13 cellular contexts compared by ENCODE assay signal in genomic region chr22:46652081-46652929, GRCh38. TPM values are rescaled to one million over a fixed set of nuclear protein-coding genes. Genes with fewer than 3 reads are reported as not detected.
A peak's percentile ranks its signal among the peaks of the same experiment; 100 is the strongest.
DNase-seq lines count a peak whose midpoint lies in the region; ATAC-seq and TF ChIP-seq lines count a peak whose summit lies in the region.
"Had no signal": no experiment of that assay in that cellular context is flagged by ENCODE, and none has a peak within 500 bp of the region (broad histone marks: within the 10 kb centered on the region; RNA-seq: fewer than 3 reads in every experiment).

No MANE protein-coding gene starts in this region.

- ATAC-seq in upper lobe of right lung = no peak

- no peak overlapping the region for H3K4ac ChIP-seq in mesendoderm (ENCODE audit: low read depth, low read length)

- H2AK5ac ChIP-seq in mesendoderm (ENCODE audit: low read length) = no peak overlapping the region

- H3K4me3 ChIP-seq in colonic mucosa = no peak overlapping the region
- H3K4me3 ChIP-seq in mesendoderm (ENCODE audit: low read length) = no peak overlapping the region
- H3K4me3 ChIP-seq in upper lobe of right lung = peak overlapping the region; percentile 3

- TF ChIP-seq CTCF in colonic mucosa (IDR thresholded peaks at IDR 0.05) (no peak), upper lobe of right lung (IDR thresholded peaks at IDR 0.05) (no peak), MCF 10A (IDR thresholded peaks at IDR 0.05; ENCODE audit: unreplicated experiment) (no peak)

- no peak overlapping the region for H3K23ac ChIP-seq in mesendoderm (ENCODE audit: low read length)

- intact Hi-C loops in colonic mucosa (cut with DNase I) = no loop called here
- intact Hi-C loops in upper lobe of right lung (cut with DNase I) = no loop called here
- intact Hi-C loops in MCF 10A (cut with micrococcal nuclease) = no loop called here

- peak overlapping the region in 1 of 2 donors; percentile 34 for H3K9ac ChIP-seq in colonic mucosa (ENCODE audit: low read depth in 2 of 2, low read length in 2 of 2)
- no peak overlapping the region for H3K9ac ChIP-seq in mesendoderm (ENCODE audit: low read length)

- WGBS in mesendoderm (ENCODE audit: extremely low coverage, insufficient coverage, low lambda C conversion rate) = no CpG with 5 or more reads among the region's 23 CpGs

- no peaks in the 10 kb centered on the region for H3K9me3 Mint-ChIP-seq in activated naive CD4-positive, alpha-beta T cell treated with anti-CD3 and anti-CD28 coated beads, Interleukin-2, amount 50 U/mL, for 24 hours
- no peaks in the 10 kb centered on the region for H3K9me3 Mint-ChIP-seq in activated naive CD4-positive, alpha-beta T cell treated with anti-CD3 and anti-CD28 coated beads, Interleukin-2, amount 10 ng/mL, durations not matched to agents 7 days and 5 days
- peaks cover 11% of the 10 kb centered on the region for H3K9me3 Mint-ChIP-seq in MCF 10A (ENCODE audit: unreplicated experiment)
- H3K9me3 Mint-ChIP-seq: IgD-negative memory B cell had no signal

- no peaks in the 10 kb centered on the region for H3K36me3 Mint-ChIP-seq in activated naive CD4-positive, alpha-beta T cell treated with anti-CD3 and anti-CD28 coated beads, Interleukin-2, amount 50 U/mL, for 24 hours
- no peaks in the 10 kb centered on the region for H3K36me3 Mint-ChIP-seq in activated naive CD4-positive, alpha-beta T cell treated with anti-CD3 and anti-CD28 coated beads, Interleukin-2, amount 10 ng/mL, durations not matched to agents 7 days and 5 days
- no peaks in the 10 kb centered on the region for H3K36me3 Mint-ChIP-seq in MCF 10A (ENCODE audit: insufficient read depth, unreplicated experiment)

- no peak overlapping the region for H3K4me3 Mint-ChIP-seq in activated naive CD4-positive, alpha-beta T cell treated with anti-CD3 and anti-CD28 coated beads, Interleukin-2, amount 50 U/mL, for 24 hours
- H3K4me3 Mint-ChIP-seq in activated naive CD4-positive, alpha-beta T cell treated with anti-CD3 and anti-CD28 coated beads, Interleukin-2, amount 10 ng/mL, durations not matched to agents 7 days and 5 days = no peak overlapping the region
- no peak overlapping the region for H3K4me3 Mint-ChIP-seq in MCF 10A (ENCODE audit: unreplicated experiment)
- H3K4me3 Mint-ChIP-seq: B cell had no signal

- H3K27me3 Mint-ChIP-seq in activated naive CD4-positive, alpha-beta T cell treated with anti-CD3 and anti-CD28 coated beads, Interleukin-2, amount 50 U/mL, for 24 hours = no peaks in the 10 kb centered on the region
- no peaks in the 10 kb centered on the region for H3K27me3 Mint-ChIP-seq in activated naive CD4-positive, alpha-beta T cell treated with anti-CD3 and anti-CD28 coated beads, Interleukin-2, amount 10 ng/mL, durations not matched to agents 7 days and 5 days
- H3K27me3 Mint-ChIP-seq in MCF 10A (ENCODE audit: insufficient read depth, unreplicated experiment) = no peaks in the 10 kb centered on the region
- H3K27me3 Mint-ChIP-seq: B cell, IgD-negative memory B cell had no signal

- peaks cover 12% of the 10 kb centered on the region for H3K4me1 Mint-ChIP-seq in activated naive CD4-positive, alpha-beta T cell treated with anti-CD3 and anti-CD28 coated beads, Interleukin-2, amount 50 U/mL, for 24 hours
- peaks cover 27% of the 10 kb centered on the region for H3K4me1 Mint-ChIP-seq in activated naive CD4-positive, alpha-beta T cell treated with anti-CD3 and anti-CD28 coated beads, Interleukin-2, amount 10 ng/mL, durations not matched to agents 7 days and 5 days
- peaks cover 10% of the 10 kb centered on the region for H3K4me1 Mint-ChIP-seq in MCF 10A (ENCODE audit: insufficient read depth, unreplicated experiment)

- DNase-seq in activated naive CD4-positive, alpha-beta T cell treated with anti-CD3 and anti-CD28 coated beads, Interleukin-2, amount 10 ng/mL, durations not matched to agents 7 days and 5 days = no peak
- DNase-seq in colonic mucosa (no peak), mesendoderm (no peak), upper lobe of right lung (no peak), MCF 10A (ENCODE audit: unreplicated experiment) (no peak), NCI-H2081 (lab: John Stamatoyannopoulos, UW) (no peak), NAMALWA (ENCODE audit: low spot score) (no peak)
- DNase-seq: activated CD4-positive, CD25-positive, alpha-beta regulatory T cell; NK-92 treated with Interleukin-12 subunit alpha and Interleukin-12 subunit beta, amount 100 ng/mL, for 24 hours; stimulated activated CD4-positive, alpha-beta T cell treated with anti-CD3 and anti-CD28 coated beads, Interleukin-15, amount 100 ng/mL, for 24 hours had no signal

- peak overlapping the region; percentile 42 for H3K56ac ChIP-seq in mesendoderm (ENCODE audit: low read length)

- peak overlapping the region; percentile 10 for H3K27ac Mint-ChIP-seq in activated naive CD4-positive, alpha-beta T cell treated with anti-CD3 and anti-CD28 coated beads, Interleukin-2, amount 50 U/mL, for 24 hours
- no peak overlapping the region for H3K27ac Mint-ChIP-seq in activated naive CD4-positive, alpha-beta T cell treated with anti-CD3 and anti-CD28 coated beads, Interleukin-2, amount 10 ng/mL, durations not matched to agents 7 days and 5 days
- H3K27ac Mint-ChIP-seq in MCF 10A (ENCODE audit: low read depth, unreplicated experiment) = no peak overlapping the region
- H3K27ac Mint-ChIP-seq: B cell had no signal

- no peak overlapping the region for H3K18ac ChIP-seq in mesendoderm (ENCODE audit: low read length)

- H3K4me2 ChIP-seq in mesendoderm (ENCODE audit: low read length) = no peak overlapping the region

- no peaks in the 10 kb centered on the region for H3K79me2 ChIP-seq in mesendoderm (ENCODE audit: control insufficient read depth, insufficient read depth, low read length)

- no peak overlapping the region for H2BK120ac ChIP-seq in mesendoderm (ENCODE audit: low read depth, low read length)

- H3K27me3 ChIP-seq in colonic mucosa (no peaks in the 10 kb centered on the region), mesendoderm (ENCODE audit: insufficient read depth, low read length, poor library complexity) (no peaks in the 10 kb centered on the region), upper lobe of right lung (no peaks in the 10 kb centered on the region)

- H3K9me3 ChIP-seq in colonic mucosa = no peaks in the 10 kb centered on the region
- no peaks in the 10 kb centered on the region for H3K9me3 ChIP-seq in upper lobe of right lung

- peaks cover 14% of the 10 kb centered on the region for H3K4me1 ChIP-seq in colonic mucosa
- no peaks in the 10 kb centered on the region for H3K4me1 ChIP-seq in mesendoderm (ENCODE audit: control insufficient read depth, low read depth, low read length)
- H3K4me1 ChIP-seq in upper lobe of right lung = peaks cover 20% of the 10 kb centered on the region

- H3K27ac ChIP-seq in colonic mucosa = peak overlapping the region; percentile 49
- no peak overlapping the region for H3K27ac ChIP-seq in mesendoderm (ENCODE audit: low read depth, low read length)
- no peak overlapping the region for H3K27ac ChIP-seq in upper lobe of right lung

- CTCF ChIA-PET in activated naive CD4-positive, alpha-beta T cell treated with anti-CD3 and anti-CD28 coated beads, Interleukin-2, amount 10 ng/mL, durations not matched to agents 7 days and 5 days (lab: Charles Lee) = interaction anchor here (0.5 kb wide), 1 partner anchor 158 kb away, joined by 3 read pairs; no protein-coding TSS in a partner anchor
- CTCF ChIA-PET in MCF 10A (lab: Yijun Ruan, JAX) = no interaction called here

- POLR2A ChIA-PET in MCF 10A (lab: Yijun Ruan, JAX) = no interaction called here

- BruUV-seq in MCF 10A (replicated peaks; lab: Mats Ljungman, UMichigan) = no TSS peak

- H3K79me1 ChIP-seq in mesendoderm (ENCODE audit: low read length) = no peaks in the 10 kb centered on the region

- no peak overlapping the region for H2BK5ac ChIP-seq in mesendoderm (ENCODE audit: low read length)

- no peak overlapping the region for H2BK15ac ChIP-seq in mesendoderm (replicated peaks; ENCODE audit: low read depth)

- no peak overlapping the region for H4K8ac ChIP-seq in mesendoderm (ENCODE audit: low read depth, low read length)

- H3K36me3 ChIP-seq in colonic mucosa = no peaks in the 10 kb centered on the region
- H3K36me3 ChIP-seq in mesendoderm (ENCODE audit: control insufficient read depth, insufficient read depth, low read length) = no peaks in the 10 kb centered on the region
- no peaks in the 10 kb centered on the region for H3K36me3 ChIP-seq in upper lobe of right lung

- no peak overlapping the region for H4K5ac ChIP-seq in mesendoderm (ENCODE audit: low read length)

RNA-seq across cellular contexts. Expression of gene GRAMD4, which starts 32.1 kb away (rescaled TPM):
- total RNA-seq in colonic mucosa (100 to 1,000 TPM; 118 to 141 TPM), upper lobe of right lung (71.4 TPM), MCF 10A (2022) (15.6 and 23.7 TPM in 2 replicates)
- polyA plus RNA-seq in mesendoderm (2013, experiment 1 of 2) = 5.7 TPM
- 6.5 TPM for polyA plus RNA-seq in mesendoderm (2013, experiment 2 of 2)
